Comparison of ENCODE assay signal across 17 cellular contexts in genomic region chr5:88979717-88980116, GRCh38.
DNase-seq lines count a peak whose midpoint lies in the region; ATAC-seq, FAIRE-seq and TF ChIP-seq lines count a peak whose summit lies in the region.
"Had no signal": no experiment of that assay in that cellular context is flagged by ENCODE, and none has a peak within 500 bp of the region (broad histone marks: within the 10 kb centered on the region; RNA-seq: fewer than 3 reads in every experiment).

No MANE protein-coding gene starts in this region.

- intact Hi-C loops in A673 (cut with micrococcal nuclease; ENCODE audit: unreplicated experiment) (loop anchor here (5.0 kb wide), 1 partner anchor 97 kb away; the partner anchor contains the start of gene MEF2C), GM12878 (cut with micrococcal nuclease; ENCODE audit: unreplicated experiment) (no loop called here)
- intact Hi-C loops in activated CD4-positive, alpha-beta T cell treated with anti-CD3 and anti-CD28 coated beads, Interleukin-2, amount 10 ng/mL, durations not matched to agents 24 days and 14 days (cut with micrococcal nuclease): no loop called here

- CTCF ChIA-PET in A673 (lab: Charles Lee): no interaction called here
- CTCF ChIA-PET in GM12878 (lab: Yijun Ruan, JAX): interaction anchor here (1.4 to 2.6 kb wide), 3 partner anchors 10 to 750 kb away, joined by 5 to 10 read pairs (median 5); no protein-coding TSS in a partner anchor

- H3K27ac ChIP-seq in A673 (ENCODE audit: low read depth, low read length, poor library complexity, severe bottlenecking) (peak overlapping the region; percentile 82), GM12878 (ENCODE audit: control insufficient read depth, insufficient read depth) (no peak overlapping the region)
- H3K27ac ChIP-seq: A549, RWPE1, SJCRH30 had no signal

- peaks cover 31% of the 10 kb centered on the region for H3K4me1 ChIP-seq in A673 (ENCODE audit: insufficient read depth, low read length, poor library complexity, severe bottlenecking)
- H3K4me1 ChIP-seq in GM12878 (ENCODE audit: control insufficient read depth, insufficient read depth, low read length): 0 out of 2 replicates have a peak, but pooled peaks cover 2% of the 10 kb centered on the region
- H3K4me1 ChIP-seq: A549, SJCRH30 had no signal

- no peaks in the 10 kb centered on the region for H3K27me3 ChIP-seq in A673 (replicated peaks; ENCODE audit: insufficient read depth, low read depth, low read length, poor library complexity)
- no peaks in the 10 kb centered on the region for H3K27me3 ChIP-seq in GM12878 (replicated peaks in 1 of 2; ENCODE audit: control insufficient read depth in 2 of 2, insufficient read depth in 2 of 2, low read length in 1 of 2)
- H3K27me3 ChIP-seq: SJCRH30 had no signal

- POLR2A ChIA-PET in A673 (lab: Charles Lee; ENCODE audit: low non-redundant PET) (interaction anchor here (0.7 kb wide), 1 partner anchor 41 kb away, joined by 3 read pairs; no protein-coding TSS in a partner anchor), GM12878 (lab: Charles Lee) (interaction anchor here (1.1 kb wide), 1 partner anchor 9 kb away, joined by 4 read pairs; no protein-coding TSS in a partner anchor)

- SMC1A ChIA-PET in GM12878 (lab: Charles Lee; ENCODE audit: uncharacterized antibody, unreplicated experiment): interaction anchor here (0.9 to 2.3 kb wide), 13 partner anchors 10 to 252 kb away, joined by 3 to 7 read pairs (median 4); no protein-coding TSS in a partner anchor

- H3K79me2 ChIP-seq in GM12878 (ENCODE audit: control insufficient read depth, insufficient read depth, low read length): no peaks in the 10 kb centered on the region

- RAD21 ChIA-PET in GM12878 (lab: Charles Lee; ENCODE audit: unreplicated experiment): interaction anchor here (1.1 to 1.8 kb wide), 4 partner anchors 86 to 173 kb away, joined by 3 to 5 read pairs (median 4); no protein-coding TSS in a partner anchor

- no peak overlapping the region for H3K4me2 ChIP-seq in GM12878 (ENCODE audit: control insufficient read depth, insufficient read depth)
- H3K4me2 ChIP-seq: A549 had no signal

- TF ChIP-seq POLR2A in GM12878 (IDR thresholded peaks at IDR 0.05; ENCODE audit: low read depth, low read length): no peak

- 78% methylated on average over 3 of the region's 3 CpGs for WGBS in GM12878 (ENCODE audit: insufficient coverage, insufficient replicate concordance, low lambda C conversion rate, missing lambda C conversion rate)

- H3K4me1 Mint-ChIP-seq in activated CD4-positive, alpha-beta T cell treated with anti-CD3 and anti-CD28 coated beads, Interleukin-2, amount 10 ng/mL, durations not matched to agents 24 days and 14 days: peaks cover 8% of the 10 kb centered on the region

- DNase-seq in A673 (ENCODE audit: low spot score) (peak; percentile 75), GM19239 (ENCODE audit: insufficient read length, low spot score) (no peak), GM12878 (ENCODE audit: low read depth, low spot score) (no peak), C1 segment of cervical spinal cord (lab: John Stamatoyannopoulos, UW) (no peak), midbrain (lab: John Stamatoyannopoulos, UW) (no peak)
- no peak for DNase-seq in activated CD4-positive, alpha-beta T cell treated with anti-CD3 and anti-CD28 coated beads, Interleukin-2, amount 10 ng/mL, durations not matched to agents 24 days and 14 days
- DNase-seq: COR-L47, DMS153, EL, NCI-H1105 treated with DMSO at 0.1 percent for 48 hours, NCI-H187, NCI-H748 treated with DMSO at 0.1 percent for 48 hours, SJCRH30 had no signal

- no peaks in the 10 kb centered on the region for H3K36me3 Mint-ChIP-seq in activated CD4-positive, alpha-beta T cell treated with anti-CD3 and anti-CD28 coated beads, Interleukin-2, amount 10 ng/mL, durations not matched to agents 24 days and 14 days (ENCODE audit: low read depth)

- TF ChIP-seq RAD21 in GM12878 (IDR thresholded peaks at IDR 0.05; ENCODE audit: insufficient read depth, low read depth, low read length): no peak

- H3K9ac ChIP-seq in GM12878 (ENCODE audit: control insufficient read depth, insufficient read depth, low read length): no peak overlapping the region

- H4K20me1 ChIP-seq in GM12878 (ENCODE audit: control insufficient read depth, insufficient read depth): no peaks in the 10 kb centered on the region

- H3K4me3 Mint-ChIP-seq in activated CD4-positive, alpha-beta T cell treated with anti-CD3 and anti-CD28 coated beads, Interleukin-2, amount 10 ng/mL, durations not matched to agents 24 days and 14 days: no peak overlapping the region

- H3K9me3 ChIP-seq in A673 (ENCODE audit: low read depth, low read length, poor library complexity, severe bottlenecking): no peaks in the 10 kb centered on the region
- H3K9me3 ChIP-seq in GM12878 (replicated peaks; ENCODE audit: control insufficient read depth, insufficient read depth, low read length): no peaks in the 10 kb centered on the region
- H3K9me3 ChIP-seq: A549, SJCRH30 had no signal

- BruUV-seq in A673 (replicated peaks; lab: Mats Ljungman, UMichigan): no TSS peak
- no TSS peak for BruUV-seq in GM12878 (replicated peaks; lab: Mats Ljungman, UMichigan)

- no peak overlapping the region for H3K27ac Mint-ChIP-seq in activated CD4-positive, alpha-beta T cell treated with anti-CD3 and anti-CD28 coated beads, Interleukin-2, amount 10 ng/mL, durations not matched to agents 24 days and 14 days

- FAIRE-seq in GM19239 (lab: Jason Lieb, UNC): peak; percentile 18
- FAIRE-seq in GM12878 (lab: Jason Lieb, UNC): no peak
- FAIRE-seq: A549 had no signal

- in situ Hi-C loops in GM12878 (cut with MboI): no loop called here

- H2AFZ ChIP-seq in GM12878 (ENCODE audit: control insufficient read depth, low read depth, low read length): no peak overlapping the region

- H3K4me3 ChIP-seq in A673 (ENCODE audit: low read depth, low read length, poor library complexity, severe bottlenecking) (no peak overlapping the region), GM12878 (no peak overlapping the region)
- H3K4me3 ChIP-seq: A549, SJCRH30 had no signal

- H3K9me3 Mint-ChIP-seq in activated CD4-positive, alpha-beta T cell treated with anti-CD3 and anti-CD28 coated beads, Interleukin-2, amount 10 ng/mL, durations not matched to agents 24 days and 14 days: no peaks in the 10 kb centered on the region

- H3K36me3 ChIP-seq in A673 (ENCODE audit: insufficient read depth, low read length, poor library complexity, severe bottlenecking): no peaks in the 10 kb centered on the region
- H3K36me3 ChIP-seq in GM12878 (ENCODE audit: control insufficient read depth in 2 of 2, insufficient read depth in 2 of 2, low read length in 1 of 2): no peaks in the 10 kb centered on the region
- H3K36me3 ChIP-seq: SJCRH30 had no signal

- ATAC-seq in HG03432 (IDR thresholded peaks at IDR 0.05; ENCODE audit: unreplicated experiment) (peak; percentile 9), GM12878 (peak; percentile 12; the same call in 2 of the 3 replicates)
- ATAC-seq: A549, PC-3 had no signal

- H3K27me3 Mint-ChIP-seq in activated CD4-positive, alpha-beta T cell treated with anti-CD3 and anti-CD28 coated beads, Interleukin-2, amount 10 ng/mL, durations not matched to agents 24 days and 14 days: no peaks in the 10 kb centered on the region

- TF ChIP-seq EP300 in GM12878 (IDR thresholded peaks at IDR 0.05; ENCODE audit: borderline replicate concordance in 1 of 2, control insufficient read depth in 1 of 2, low read depth in 2 of 2, low read length in 2 of 2): no peak

- TF ChIP-seq CTCF in A673 (conservative IDR thresholded peaks at IDR 0.05; ENCODE audit: low read depth, low read length) (no peak), GM12878 (IDR thresholded peaks at IDR 0.05 in 2 of 3, conservative IDR thresholded peaks at IDR 0.05 in 1 of 3; ENCODE audit: control insufficient read depth in 2 of 3, extremely low read depth in 1 of 3, insufficient read depth in 1 of 3, low read depth in 3 of 3, low read length in 3 of 3) (no peak)

TF ChIP-seq in GM12878, 131 proteins besides CTCF, POLR2A, EP300 and RAD21:
- TF ChIP-seq, protein P1, sequence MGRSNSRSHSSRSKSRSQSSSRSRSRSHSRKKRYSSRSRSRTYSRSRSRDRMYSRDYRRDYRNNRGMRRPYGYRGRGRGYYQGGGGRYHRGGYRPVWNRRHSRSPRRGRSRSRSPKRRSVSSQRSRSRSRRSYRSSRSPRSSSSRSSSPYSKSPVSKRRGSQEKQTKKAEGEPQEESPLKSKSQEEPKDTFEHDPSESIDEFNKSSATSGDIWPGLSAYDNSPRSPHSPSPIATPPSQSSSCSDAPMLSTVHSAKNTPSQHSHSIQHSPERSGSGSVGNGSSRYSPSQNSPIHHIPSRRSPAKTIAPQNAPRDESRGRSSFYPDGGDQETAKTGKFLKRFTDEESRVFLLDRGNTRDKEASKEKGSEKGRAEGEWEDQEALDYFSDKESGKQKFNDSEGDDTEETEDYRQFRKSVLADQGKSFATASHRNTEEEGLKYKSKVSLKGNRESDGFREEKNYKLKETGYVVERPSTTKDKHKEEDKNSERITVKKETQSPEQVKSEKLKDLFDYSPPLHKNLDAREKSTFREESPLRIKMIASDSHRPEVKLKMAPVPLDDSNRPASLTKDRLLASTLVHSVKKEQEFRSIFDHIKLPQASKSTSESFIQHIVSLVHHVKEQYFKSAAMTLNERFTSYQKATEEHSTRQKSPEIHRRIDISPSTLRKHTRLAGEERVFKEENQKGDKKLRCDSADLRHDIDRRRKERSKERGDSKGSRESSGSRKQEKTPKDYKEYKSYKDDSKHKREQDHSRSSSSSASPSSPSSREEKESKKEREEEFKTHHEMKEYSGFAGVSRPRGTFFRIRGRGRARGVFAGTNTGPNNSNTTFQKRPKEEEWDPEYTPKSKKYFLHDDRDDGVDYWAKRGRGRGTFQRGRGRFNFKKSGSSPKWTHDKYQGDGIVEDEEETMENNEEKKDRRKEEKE (IDR thresholded peaks at IDR 0.05): no peak
- TF ChIP-seq IKZF2 (IDR thresholded peaks at IDR 0.05) (no peak), CHD1 (IDR thresholded peaks at IDR 0.05; ENCODE audit: low read depth, low read length) (no peak), CBX3 (IDR thresholded peaks at IDR 0.05; ENCODE audit: borderline replicate concordance, low read depth) (no peak), CEBPB (IDR thresholded peaks at IDR 0.05; ENCODE audit: borderline replicate concordance in 1 of 2, low read depth in 2 of 2, low read length in 2 of 2) (0 out of 4 replicates have a peak, but pooled peaks of 1 of the 2 experiments have one; percentile 3), SP1 (IDR thresholded peaks at IDR 0.05; ENCODE audit: low read depth, low read length) (no peak), ZSCAN29 (IDR thresholded peaks at IDR 0.05) (no peak)
